Comparison of ENCODE assay signal across 8 cellular contexts in genomic region chr17:56593741-56594527, GRCh38. TPM values are rescaled to one million over a fixed set of nuclear protein-coding genes. Genes with fewer than 3 reads are reported as not detected.
DNase-seq lines count a peak whose midpoint lies in the region; ATAC-seq, FAIRE-seq and TF ChIP-seq lines count a peak whose summit lies in the region.

No MANE protein-coding gene starts in this region.

- peaks cover 16% of the 10 kb centered on the region for H3K36me3 Mint-ChIP-seq in CD4-positive, alpha-beta T cell (ENCODE audit: low read depth)

- peaks cover 3% of the 10 kb centered on the region for H3K79me1 ChIP-seq in neuronal stem cell (ENCODE audit: low read depth, low read length)

- H3K27me3 ChIP-seq in CD4-positive, alpha-beta T cell (ENCODE audit: control insufficient read depth, insufficient read depth, low read length), result peaks cover 19% of the 10 kb centered on the region
- H3K27me3 ChIP-seq in neuronal stem cell (ENCODE audit: control insufficient read depth in 3 of 3, insufficient read depth in 3 of 3, low read depth in 1 of 3, low read length in 3 of 3), result peaks cover 0 to 78% (median 3%) of the 10 kb centered on the region in 3 experiments
- no peaks in the 10 kb centered on the region for H3K27me3 ChIP-seq in vagina

- no peak overlapping the region for H3K4ac ChIP-seq in neuronal stem cell (ENCODE audit: low read length)

- no peak overlapping the region for H2BK12ac ChIP-seq in neuronal stem cell (ENCODE audit: low read length)

- no CpG with 5 or more reads among the region's 91 CpGs for whole genome bisulfite sequencing in neuronal stem cell (ENCODE audit: extremely low coverage in 2 of 2, insufficient read length in 2 of 2, insufficient replicate concordance in 1 of 2), 2 donors

- peak overlapping the region; percentile 6 for H3K14ac ChIP-seq in neuronal stem cell (ENCODE audit: low read length)

- peak overlapping the region; percentile 89 for H2BK120ac ChIP-seq in neuronal stem cell (ENCODE audit: low read depth, low read length)

- H3K4me3 ChIP-seq in HFF-Myc (replicated peaks; ENCODE audit: low read depth, low read length) (peak overlapping the region; percentile 69), neuronal stem cell (ENCODE audit: low read length in 2 of 2) (peak overlapping the region; percentile 32 to 87), vagina (peak overlapping the region; percentile 56 to 70)

- peak overlapping the region; percentile 37 for H2AK5ac ChIP-seq in neuronal stem cell (ENCODE audit: low read depth, low read length)

- intact Hi-C loops in CD4-positive, alpha-beta T cell (cut with DNase I, micrococcal nuclease), result loop anchor here (2.0 to 10.0 kb wide), 4 partner anchors 187 to 491 kb away; partner anchors contain the start of genes AKAP1 (in 1 of the 2) and COIL (in 1 of the 2)
- intact Hi-C loops in vagina (cut with DNase I), result loop anchor here (10.0 kb wide), 1 partner anchor 181 kb away; no protein-coding TSS in a partner anchor

- no peaks in the 10 kb centered on the region for H3K9me3 ChIP-seq in CD4-positive, alpha-beta T cell (ENCODE audit: control insufficient read depth, low read length)
- H3K9me3 ChIP-seq in neuronal stem cell (replicated peaks in 1 of 2; ENCODE audit: control insufficient read depth in 2 of 2, insufficient read depth in 1 of 2, low read depth in 1 of 2, low read length in 2 of 2), result no peaks in the 10 kb centered on the region
- no peaks in the 10 kb centered on the region for H3K9me3 ChIP-seq in vagina

- H3K9me3 Mint-ChIP-seq in CD4-positive, alpha-beta T cell, result no peaks in the 10 kb centered on the region

- TF ChIP-seq CTCF in CD4-positive, alpha-beta T cell (IDR thresholded peaks at IDR 0.05), result no peak
- TF ChIP-seq CTCF in HFF-Myc (IDR thresholded peaks at IDR 0.05; ENCODE audit: low read depth, low read length, missing control alignments) (no peak), vagina (IDR thresholded peaks at IDR 0.05) (no peak)

- H3K4me3 Mint-ChIP-seq in CD4-positive, alpha-beta T cell, result peak overlapping the region; percentile 88

- no peak for TF ChIP-seq POLR2A in vagina (IDR thresholded peaks at IDR 0.05)

- FAIRE-seq in frontal cortex (lab: Jason Lieb, UNC), result no peak

- peak overlapping the region; percentile 96 for H3K27ac Mint-ChIP-seq in CD4-positive, alpha-beta T cell

- POLR2A ChIA-PET in CD4-positive, alpha-beta T cell (lab: Charles Lee), result interaction anchor here (0.7 to 5.3 kb wide), 21 partner anchors 9 to 320 kb away, joined by 3 to 147 read pairs (median 5); partner anchors contain the start of genes C17orf67, DGKE and TRIM25

- CTCF ChIA-PET in CD4-positive, alpha-beta T cell (lab: Charles Lee), result interaction anchor here (1.2 to 4.0 kb wide), 6 partner anchors 9 to 186 kb away, joined by 4 to 27 read pairs (median 12); no protein-coding TSS in a partner anchor

- H3K27me3 Mint-ChIP-seq in CD4-positive, alpha-beta T cell, result peaks cover 42% of the 10 kb centered on the region

- H4K8ac ChIP-seq in neuronal stem cell (ENCODE audit: low read depth, low read length), result no peak overlapping the region

- peak; percentile 26 for ATAC-seq in CD4-positive, alpha-beta T cell (ENCODE audit: poor library complexity)

- H4K91ac ChIP-seq in neuronal stem cell (ENCODE audit: low read depth, low read length, poor library complexity), result no peak overlapping the region

- H2BK15ac ChIP-seq in neuronal stem cell (ENCODE audit: low read length), result peak overlapping the region; percentile 51

- peaks cover 9 to 11% of the 10 kb centered on the region in 2 donors for H3K4me1 ChIP-seq in neuronal stem cell (ENCODE audit: control insufficient read depth in 2 of 2, insufficient read depth in 1 of 2, low read depth in 1 of 2, low read length in 2 of 2)
- peaks cover 43% of the 10 kb centered on the region for H3K4me1 ChIP-seq in vagina

- H3K36me3 ChIP-seq in neuronal stem cell (replicated peaks in 1 of 2; ENCODE audit: control insufficient read depth in 2 of 2, insufficient read depth in 2 of 2, low read length in 2 of 2) (no peaks in the 10 kb centered on the region), vagina (no peaks in the 10 kb centered on the region)

- H3K18ac ChIP-seq in neuronal stem cell (ENCODE audit: low read length), result peak overlapping the region; percentile 94

- peak overlapping the region; percentile 85 for H2BK5ac ChIP-seq in neuronal stem cell (ENCODE audit: low read length)

- peak overlapping the region; percentile 97 for H2AFZ ChIP-seq in neuronal stem cell (ENCODE audit: low read length)

- H3K4me2 ChIP-seq in neuronal stem cell (ENCODE audit: insufficient read depth, low read length, poor library complexity, severe bottlenecking), result peak overlapping the region; percentile 87

- H3K27ac ChIP-seq in CD4-positive, alpha-beta T cell (ENCODE audit: low read depth, low read length), result peak overlapping the region; percentile 68
- H3K27ac ChIP-seq in neuronal stem cell (replicated peaks; ENCODE audit: low read length) (peak overlapping the region; percentile 87), vagina (peak overlapping the region; percentile 83)

- peak overlapping the region; percentile 88 for H3K9ac ChIP-seq in neuronal stem cell (ENCODE audit: low read depth, low read length, poor library complexity)

- peak in 7 of 10 experiments; percentile 20 to 60 (median 34) for DNase-seq in CD4-positive, alpha-beta T cell
- no peak for DNase-seq in HFF-Myc (ENCODE audit: extremely low read depth, low read depth)
- peak; percentile 49 for DNase-seq in OCI-M1 (lab: John Stamatoyannopoulos, UW)
- peak; percentile 71 for DNase-seq in activated effector memory CD4-positive, alpha-beta T cell treated with anti-CD3 and anti-CD28 coated beads, Interleukin-2, amount 50 U/mL, for 16 hours
- DNase-seq in frontal cortex (ENCODE audit: low spot score in 2 of 2), result peak; percentile 46 to 61
- no peak for DNase-seq in neuronal stem cell (ENCODE audit: low spot score)
- DNase-seq in vagina (ENCODE audit: extremely low spot score in 2 of 2), result no peak
- no peak for DNase-seq in T-helper 9 cell

- H3K4me1 Mint-ChIP-seq in CD4-positive, alpha-beta T cell (ENCODE audit: low read depth), result peaks cover 29% of the 10 kb centered on the region

- peak overlapping the region; percentile 77 for H3K23ac ChIP-seq in neuronal stem cell (ENCODE audit: low read depth, low read length, poor library complexity)

RNA-seq across cellular contexts. Expression of gene NOG, which starts 0.4 kb away (rescaled TPM):
- 10 to 100 TPM; 12.5 to 12.7 TPM for total RNA-seq in CD4-positive, alpha-beta T cell
- total RNA-seq in frontal cortex, result 7.7 TPM
- polyA plus RNA-seq in neuronal stem cell (2013, experiment 1 of 2), result 4.6 TPM
- polyA plus RNA-seq in neuronal stem cell (2013, experiment 2 of 2), result 4.7 TPM
- total RNA-seq in vagina, result 7.4 TPM

Comparison
In these comparisons a context has a peak if more than half of its experiments do, and no peak if none do; other contexts are left out.
1. DNase-seq: peak in CD4-positive, alpha-beta T cell (7 of 10), OCI-M1 (single experiment), activated effector memory CD4-positive, alpha-beta T cell treated with anti-CD3 and anti-CD28 coated beads, Interleukin-2, amount 50 U/mL, for 16 hours (single experiment) and frontal cortex (2 of 2); none in HFF-Myc (single experiment), neuronal stem cell (single experiment), vagina (0 of 2) and T-helper 9 cell (single experiment).
2. Peak in every context shown above with its lines, with median percentiles within 50 percentile points of each other: H3K27ac ChIP-seq and H3K4me3 ChIP-seq.